Comparison of ENCODE assay signal across 1 cellular context in the genomic region with DNA sequence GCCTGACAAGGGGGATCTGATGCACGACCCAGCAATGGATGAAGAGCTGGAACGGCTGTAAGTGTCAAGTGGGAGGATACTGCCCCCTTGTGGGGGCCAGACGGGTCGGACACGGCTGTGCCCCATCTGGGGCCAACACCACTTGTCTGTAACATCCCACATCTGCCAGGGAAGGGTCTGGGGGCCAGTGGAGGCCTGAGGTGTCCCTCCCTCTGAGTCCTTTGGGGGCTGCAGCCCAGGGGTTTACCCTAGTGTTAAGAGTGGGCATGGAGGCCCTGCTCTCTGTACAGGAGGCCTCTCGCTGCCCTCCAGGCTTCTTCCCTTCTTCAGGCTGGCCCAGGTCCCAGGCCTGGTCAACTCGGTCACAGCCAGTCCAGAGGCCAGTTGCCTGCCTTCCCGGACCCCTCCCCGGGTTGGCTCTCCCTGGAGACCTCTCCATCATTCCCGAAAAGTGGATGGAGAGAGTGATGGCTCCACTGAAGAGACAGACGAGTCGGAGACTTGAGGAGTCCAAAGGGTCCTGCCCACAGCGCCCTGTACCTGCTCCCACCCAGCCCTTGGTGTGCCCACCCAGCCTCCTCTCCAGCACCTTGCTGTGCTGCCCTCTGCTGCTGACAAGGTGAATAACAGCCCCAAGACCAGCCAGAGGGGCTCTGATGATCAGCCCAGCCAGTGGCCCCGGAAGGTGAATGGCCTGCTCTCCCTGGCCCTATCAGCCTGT.
TF ChIP-seq lines count a peak whose summit lies in the region.

No MANE protein-coding gene starts in this region.

TF ChIP-seq in endothelial cell of umbilical vein, 7 proteins besides CTCF, POLR2A, EP300 and RAD21:
- TF ChIP-seq POLR2AphosphoS5 (IDR thresholded peaks at IDR 0.05; ENCODE audit: insufficient read depth, low read depth, low read length) (no peak), FOS (IDR thresholded peaks at IDR 0.05; ENCODE audit: borderline replicate concordance, insufficient read depth, low read length) (no peak), GATA2 (IDR thresholded peaks at IDR 0.05; ENCODE audit: insufficient read depth, insufficient read length, low read depth, low read length) (no peak), MYC (IDR thresholded peaks at IDR 0.05; ENCODE audit: low read depth, low read length) (no peak), JUN (IDR thresholded peaks at IDR 0.05; ENCODE audit: borderline replicate concordance, insufficient read depth, insufficient read length, low read depth) (no peak), EZH2 (IDR thresholded peaks at IDR 0.05; ENCODE audit: borderline replicate concordance, low read depth, low read length, severe bottlenecking) (no peak)
- TF ChIP-seq, protein P1, sequence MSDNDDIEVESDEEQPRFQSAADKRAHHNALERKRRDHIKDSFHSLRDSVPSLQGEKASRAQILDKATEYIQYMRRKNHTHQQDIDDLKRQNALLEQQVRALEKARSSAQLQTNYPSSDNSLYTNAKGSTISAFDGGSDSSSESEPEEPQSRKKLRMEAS (IDR thresholded peaks at IDR 0.05; ENCODE audit: insufficient read depth, insufficient read length) = no peak
TF ChIP-seq in endothelial cell of umbilical vein: peak in this region for 0.
